Comparison of ENCODE assay signal across 10 cellular contexts in the genomic region with DNA sequence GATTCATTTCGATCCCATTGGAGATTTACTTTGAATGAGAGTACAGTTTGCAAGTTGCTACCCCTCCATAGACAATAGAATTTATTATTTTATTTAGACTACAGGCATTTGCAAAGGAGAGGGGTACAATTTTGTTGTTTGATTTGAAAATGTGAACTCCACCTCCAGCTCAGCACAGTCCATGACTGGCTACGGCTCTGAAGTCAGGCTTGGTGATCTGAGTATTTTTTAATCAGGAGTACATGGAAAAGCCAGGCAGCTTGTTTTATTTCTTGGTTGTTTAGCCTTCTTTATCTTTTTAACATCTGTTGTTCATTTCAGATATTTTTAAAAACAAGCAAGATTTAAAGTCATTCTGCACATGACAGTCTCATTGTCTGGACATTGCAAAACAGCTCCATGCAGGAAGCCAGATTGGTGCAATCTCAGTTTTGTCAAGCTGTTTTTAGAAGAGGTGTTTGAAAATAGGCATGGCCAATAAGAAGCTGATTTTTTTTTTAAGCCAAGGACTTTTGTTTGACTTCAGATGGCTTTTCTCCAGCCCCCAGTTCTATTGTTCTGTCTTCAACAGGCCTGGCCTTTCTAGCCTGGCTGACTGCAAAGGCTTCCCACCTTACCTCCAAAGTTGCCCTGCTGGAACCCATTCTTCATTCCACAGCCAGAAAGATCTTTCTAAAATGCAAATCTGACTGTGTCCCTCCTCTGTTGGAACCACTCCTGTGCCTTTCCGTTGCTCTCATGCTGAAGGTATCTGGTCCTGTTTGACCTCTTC. TPM values are rescaled to one million over a fixed set of nuclear protein-coding genes. Genes with fewer than 3 reads are reported as not detected.
DNase-seq lines count a peak whose midpoint lies in the region; ATAC-seq and TF ChIP-seq lines count a peak whose summit lies in the region.
"Had no signal": no experiment of that assay in that cellular context is flagged by ENCODE, and none has a peak within 500 bp of the region (broad histone marks: within the 10 kb centered on the region; RNA-seq: fewer than 3 reads in every experiment).

No MANE protein-coding gene starts in this region.

- H3K4me1 ChIP-seq in HUES48 (ENCODE audit: control insufficient read depth, insufficient read depth, low read length): peaks cover 47% of the 10 kb centered on the region
- H3K4me1 ChIP-seq in subcutaneous abdominal adipose tissue (ENCODE audit: control insufficient read depth in 5 of 5, insufficient read depth in 5 of 5, low read length in 5 of 5): peaks cover 7 to 61% (median 48%) of the 10 kb centered on the region in 5 donors

- peaks cover 8% of the 10 kb centered on the region for H3K36me3 Mint-ChIP-seq in endothelial cell (ENCODE audit: low read depth, unreplicated experiment)

- no peak for TF ChIP-seq CTCF in endothelial cell (IDR thresholded peaks at IDR 0.05; ENCODE audit: unreplicated experiment)

- H3K27me3 ChIP-seq in HUES48 (ENCODE audit: control insufficient read depth, insufficient read depth, low read length) (no peaks in the 10 kb centered on the region), layer of hippocampus (ENCODE audit: control insufficient read depth, insufficient read depth, low read length) (no peaks in the 10 kb centered on the region), subcutaneous abdominal adipose tissue (ENCODE audit: control insufficient read depth in 5 of 5, insufficient read depth in 4 of 5, low read length in 5 of 5) (no peaks in the 10 kb centered on the region)

- H3K4me3 ChIP-seq in HUES48 (ENCODE audit: low read depth, low read length) (0 out of 2 replicates have a peak overlapping the region, but pooled peaks have one; percentile 14), subcutaneous abdominal adipose tissue (ENCODE audit: low read depth in 1 of 5, low read length in 5 of 5) (peak overlapping the region in 2 of 5 donors; percentile 7 to 23)

- peak overlapping the region; percentile 45 for H3K4me3 Mint-ChIP-seq in endothelial cell (ENCODE audit: unreplicated experiment)
- H3K4me3 Mint-ChIP-seq: B cell had no signal

- H3K36me3 ChIP-seq in HUES48 (ENCODE audit: control insufficient read depth, insufficient read depth, low read length) (no peaks in the 10 kb centered on the region), subcutaneous abdominal adipose tissue (ENCODE audit: control insufficient read depth in 5 of 5, insufficient read depth in 5 of 5, low read length in 5 of 5) (no peaks in the 10 kb centered on the region)

- ATAC-seq in HG03175 (IDR thresholded peaks at IDR 0.05; ENCODE audit: unreplicated experiment): no peak
- ATAC-seq in HG02870 (IDR thresholded peaks at IDR 0.05; ENCODE audit: unreplicated experiment): no peak
- ATAC-seq in GM18907 (IDR thresholded peaks at IDR 0.05; ENCODE audit: unreplicated experiment): no peak

- H3K27me3 Mint-ChIP-seq in endothelial cell (ENCODE audit: unreplicated experiment): no peaks in the 10 kb centered on the region
- H3K27me3 Mint-ChIP-seq: B cell had no signal

- no peak overlapping the region for H3K9ac ChIP-seq in HUES48 (ENCODE audit: low read depth, low read length)
- H3K9ac ChIP-seq in subcutaneous abdominal adipose tissue (ENCODE audit: low read length in 5 of 5): no peak overlapping the region

- H3K27ac ChIP-seq in HUES48 (ENCODE audit: low read depth, low read length) (peak overlapping the region; percentile 80), layer of hippocampus (ENCODE audit: low read depth, low read length) (peak overlapping the region; percentile 24), subcutaneous abdominal adipose tissue (ENCODE audit: low read depth, low read length) (peak overlapping the region; percentile 34)

- H3K4me1 Mint-ChIP-seq in endothelial cell (ENCODE audit: unreplicated experiment): peaks cover 40% of the 10 kb centered on the region
- H3K4me1 Mint-ChIP-seq: B cell had no signal

- H3K27ac Mint-ChIP-seq in endothelial cell (ENCODE audit: unreplicated experiment): peak overlapping the region; percentile 61
- H3K27ac Mint-ChIP-seq: B cell had no signal

- H3K9me3 ChIP-seq in HUES48 (ENCODE audit: control insufficient read depth, insufficient read depth, low read length) (no peaks in the 10 kb centered on the region), subcutaneous abdominal adipose tissue (ENCODE audit: control insufficient read depth in 5 of 5, low read length in 5 of 5) (no peaks in the 10 kb centered on the region)

- no peaks in the 10 kb centered on the region for H3K9me3 Mint-ChIP-seq in endothelial cell (ENCODE audit: unreplicated experiment)

- no peak for DNase-seq in endothelial cell (ENCODE audit: low spot score)
- DNase-seq in activated CD4-positive, alpha-beta T cell treated with anti-CD3 and anti-CD28 coated beads, Interleukin-2, amount 50 U/mL, for 1 hour: no peak
- DNase-seq: activated CD8-positive, alpha-beta memory T cell treated with anti-CD3 and anti-CD28 coated beads, Interleukin-2, amount 50 U/mL, for 48 hours had no signal

RNA-seq across cellular contexts. Expression of a gene that starts 12.2 kb away (rescaled TPM):
- 73.1 TPM for total RNA-seq in endothelial cell (ENCODE audit: unreplicated experiment)

Comparison
In these comparisons a context has a peak if more than half of its experiments do, and no peak if none do; other contexts are left out.
1. H3K27ac ChIP-seq: peak in every context shown above with its lines; median percentile 80 in HUES48; 34 in subcutaneous abdominal adipose tissue; 24 in layer of hippocampus.